In the genomic region with DNA sequence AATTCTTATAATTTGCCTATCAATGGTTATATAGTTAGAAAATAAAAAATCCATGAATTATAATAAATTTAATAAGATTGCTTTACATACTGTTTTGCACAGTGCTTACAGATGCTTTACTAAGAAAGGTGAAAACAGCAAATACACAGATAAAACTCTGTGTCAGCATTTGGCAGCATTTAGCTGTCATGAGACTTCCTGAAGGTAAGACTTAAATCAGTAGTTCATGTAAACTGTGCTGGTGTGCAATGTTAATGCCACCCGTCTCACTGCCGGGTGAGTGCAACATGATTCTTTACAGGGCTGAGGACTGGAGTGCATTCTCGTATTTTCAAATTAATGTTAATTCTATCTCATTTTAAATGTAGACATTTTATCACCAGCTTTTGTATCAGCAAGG, we compare ENCODE assay signal across 19 cellular contexts.
A peak's percentile ranks its signal among the peaks of the same experiment; 100 is the strongest.
DNase-seq lines count a peak whose midpoint lies in the region; ATAC-seq, FAIRE-seq and TF ChIP-seq lines count a peak whose summit lies in the region.
"Had no signal": no experiment of that assay in that cellular context is flagged by ENCODE, and none has a peak within 500 bp of the region (broad histone marks: within the 10 kb centered on the region; RNA-seq: fewer than 3 reads in every experiment).

No MANE protein-coding gene starts in this region.

- WGBS in pancreas, 2 donors, result 16 to 21% methylated on average over 3 of the region's 3 CpGs

- no peak for TF ChIP-seq CTCF in pancreas (IDR thresholded peaks at IDR 0.05)

- H3K36me3 ChIP-seq in HUES48 (ENCODE audit: control insufficient read depth, insufficient read depth, low read length) (peaks cover 20% of the 10 kb centered on the region), pancreas (no peaks in the 10 kb centered on the region)
- H3K36me3 ChIP-seq: MG63, Peyer's patch had no signal

- ATAC-seq in pancreas (peak; percentile 43 to 71 (median 58)), HG02840 (IDR thresholded peaks at IDR 0.05; ENCODE audit: low FRiP score, unreplicated experiment) (no peak)

- H3K4me3 ChIP-seq in HUES48 (ENCODE audit: low read depth, low read length) (0 out of 2 replicates have a peak overlapping the region, but pooled peaks have one; percentile 2), pancreas (no peak overlapping the region)
- H3K4me3 ChIP-seq: MG63, Peyer's patch had no signal

- H3K9me3 ChIP-seq in HUES48 (ENCODE audit: control insufficient read depth, insufficient read depth, low read length), result no peaks in the 10 kb centered on the region
- no peaks in the 10 kb centered on the region for H3K9me3 ChIP-seq in pancreas
- H3K9me3 ChIP-seq: MG63, Peyer's patch had no signal

- no peak for DNase-seq in RCC 7860 (ENCODE audit: low spot score)
- DNase-seq in glomerular visceral epithelial cell (ENCODE audit: extremely low spot score), result peak; percentile 3
- no peak for DNase-seq in pancreas
- no peak for DNase-seq in stimulated activated naive CD4-positive, alpha-beta T cell (lab: John Stamatoyannopoulos, UW)
- DNase-seq in NCI-H1436 (lab: John Stamatoyannopoulos, UW), result no peak
- DNase-seq: CD8-positive, alpha-beta memory T cell; DMS153; MG63; NCI-H1105; NCI-H187; NCI-H2171; NCI-H446 treated with DMSO at 0.1 percent for 48 hours; NCI-H82; Peyer's patch; SHP77 treated with DMSO at 0.1 percent for 48 hours had no signal

- H3K27ac ChIP-seq in HUES48 (ENCODE audit: low read depth, low read length), result no peak overlapping the region
- no peak overlapping the region for H3K27ac ChIP-seq in pancreas
- H3K27ac ChIP-seq: KMS-11, Peyer's patch had no signal

- H3K4me1 ChIP-seq in HUES48 (ENCODE audit: control insufficient read depth, insufficient read depth, low read length) (peaks cover 61% of the 10 kb centered on the region), pancreas (peaks cover 0 to 3% (median 0%) of the 10 kb centered on the region in 3 donors)
- H3K4me1 ChIP-seq: Peyer's patch had no signal

- no peak overlapping the region for H3K9ac ChIP-seq in HUES48 (ENCODE audit: low read depth, low read length)
- H3K9ac ChIP-seq: KMS-11 had no signal

- intact Hi-C loops in pancreas (cut with DNase I), result no loop called here

- FAIRE-seq in RCC 7860 (lab: Jason Lieb, UNC), result peak; percentile 25
- no peak for FAIRE-seq in pancreas (lab: Jason Lieb, UNC)
- FAIRE-seq: H54 had no signal

- H3K27me3 ChIP-seq in HUES48 (ENCODE audit: control insufficient read depth, insufficient read depth, low read length) (no peaks in the 10 kb centered on the region), pancreas (no peaks in the 10 kb centered on the region)
- H3K27me3 ChIP-seq: MG63, Peyer's patch had no signal
